Comparison of ENCODE assay signal across 21 cellular contexts in genomic region chr4:93855926-93856325, GRCh38. TPM values are rescaled to one million over a fixed set of nuclear protein-coding genes. Genes with fewer than 3 reads are reported as not detected.
"Had no signal": no experiment of that assay in that cellular context is flagged by ENCODE, and none has a peak within 500 bp of the region (broad histone marks: within the 10 kb centered on the region; RNA-seq: fewer than 3 reads in every experiment).

No MANE protein-coding gene starts in this region.

- ATAC-seq: activated T-cell treated with anti-CD3 and anti-CD28 coated beads, Interleukin-2, amount 50 U/mL, for 4 hours; T-helper 17 cell had no signal

- DNase-seq: activated B cell treated with CpG ODN at 0.5 μM for 24 hours; activated CD4-positive, alpha-beta memory T cell treated with anti-CD3 and anti-CD28 coated beads for 36 hours; activated CD4-positive, alpha-beta T cell treated with anti-CD3 and anti-CD28 coated beads for 1 hour; activated CD4-positive, alpha-beta T cell treated with anti-CD3 and anti-CD28 coated beads, Interleukin-2, amount 10 ng/mL, durations not matched to agents 24 days and 14 days; activated CD8-positive, alpha-beta memory T cell treated with anti-CD3 and anti-CD28 coated beads for 24 hours; activated effector memory CD4-positive, alpha-beta T cell treated with anti-CD3 and anti-CD28 coated beads, Interleukin-2, amount 50 U/mL, for 16 hours; activated naive CD4-positive, alpha-beta T cell treated with anti-CD3 and anti-CD28 coated beads for 36 hours; activated T-cell treated with anti-CD3 and anti-CD28 coated beads, Interleukin-2, amount 50 U/mL, for 4 hours; amygdala; MV-4-11; NCI-H1105; NCI-H1436; NCI-H1694 treated with DMSO at 0.1 percent for 48 hours; NCI-H2029 treated with DMSO at 0.1 percent for 48 hours; NCI-H510A treated with DMSO at 0.1 percent for 48 hours; NCI-H69; SIG-M5; T-helper 17 cell; T1000 had no signal

RNA-seq across cellular contexts. Expression of gene ATOH1, which starts 27.4 kb away (rescaled TPM):
- total RNA-seq: activated B cell treated with CpG ODN at 0.5 μM for 24 hours; activated CD4-positive, alpha-beta memory T cell treated with anti-CD3 and anti-CD28 coated beads for 36 hours; activated CD4-positive, alpha-beta T cell treated with anti-CD3 and anti-CD28 coated beads, Interleukin-2, amount 10 ng/mL, durations not matched to agents 24 days and 14 days; activated naive CD4-positive, alpha-beta T cell treated with anti-CD3 and anti-CD28 coated beads for 36 hours; activated T-cell treated with anti-CD3 and anti-CD28 coated beads, Interleukin-2, amount 50 U/mL, for 4 hours; astrocyte; RPMI7951; T-helper 17 cell had no signal
